Comparison of ENCODE assay signal across 31 cellular contexts in genomic region chr5:15577132-15577531, GRCh38.
DNase-seq lines count a peak whose midpoint lies in the region; ATAC-seq and TF ChIP-seq lines count a peak whose summit lies in the region.
"Had no signal": no experiment of that assay in that cellular context is flagged by ENCODE, and none has a peak within 500 bp of the region (broad histone marks: within the 10 kb centered on the region; RNA-seq: fewer than 3 reads in every experiment).

No MANE protein-coding gene starts in this region.

- H3K9me3 ChIP-seq in adrenal gland (replicated peaks in 1 of 3): no peaks in the 10 kb centered on the region
- H3K9me3 ChIP-seq: A549, gastroesophageal sphincter, psoas muscle had no signal

- H3K56ac ChIP-seq in mesendoderm (ENCODE audit: low read length): no peak overlapping the region

- in situ Hi-C loops in Caki2 (cut with HindIII; ENCODE audit: low pct_unique_long_range_greater_than_20kb, low sequenced_read_pairs): no loop called here

- no peak overlapping the region for H2BK120ac ChIP-seq in mesendoderm (ENCODE audit: low read depth, low read length)

- intact Hi-C loops in adrenal gland (cut with DNase I) (no loop called here), left cardiac atrium (cut with DNase I) (no loop called here)

- DNase-seq in Caki2 (ENCODE audit: low read depth) (peak; percentile 18), adrenal gland (peak in 6 of 7 donors; percentile 20 to 62 (median 32)), left cardiac atrium (no peak), mesendoderm (peak; percentile 29)
- DNase-seq: activated CD4-positive, alpha-beta T cell treated with anti-CD3 and anti-CD28 coated beads for 4 hours; activated CD8-positive, alpha-beta T cell treated with anti-CD3 and anti-CD28 coated beads, Interleukin-2, amount 10 ng/mL, durations not matched to agents 7 days and 5 days; activated naive CD4-positive, alpha-beta T cell treated with anti-CD3 and anti-CD28 coated beads, Interleukin-2, amount 50 U/mL, for 16 hours; amygdala; brain microvascular endothelial cell; CD4-positive, CD25-positive, alpha-beta regulatory T cell; DND-41; hypothalamus; left lung; naive B cell; NCI-H1092 treated with DMSO at 0.1 percent for 48 hours; NCI-H1694 treated with DMSO at 0.1 percent for 48 hours; NCI-H446 treated with DMSO at 0.1 percent for 48 hours; PC-3; psoas muscle; stimulated activated naive B cell treated with anti-CD40 and anti-IgM and Interleukin-4, amounts not matched to agents 10 μg/mL and 1 μg/mL and 100 μg/mL, for 72 hours; SW 1271; T-helper 9 cell had no signal

- H3K27me3 ChIP-seq in adrenal gland (no peaks in the 10 kb centered on the region), mesendoderm (ENCODE audit: insufficient read depth, low read length, poor library complexity) (no peaks in the 10 kb centered on the region)
- H3K27me3 ChIP-seq: brain microvascular endothelial cell, gastroesophageal sphincter, left lung had no signal

- H3K4ac ChIP-seq in mesendoderm (ENCODE audit: low read depth, low read length): no peak overlapping the region

- no peak overlapping the region for H3K9ac ChIP-seq in mesendoderm (ENCODE audit: low read length)

- H3K4me1 ChIP-seq in adrenal gland (replicated peaks in 1 of 2) (peaks cover 20 to 39% of the 10 kb centered on the region in 2 donors), mesendoderm (ENCODE audit: control insufficient read depth, low read depth, low read length) (peaks cover 2% of the 10 kb centered on the region)
- H3K4me1 ChIP-seq: A549, left lung, psoas muscle had no signal

- H4K5ac ChIP-seq in mesendoderm (ENCODE audit: low read length): no peak overlapping the region

- no peak overlapping the region for H2BK15ac ChIP-seq in mesendoderm (replicated peaks; ENCODE audit: low read depth)

- ATAC-seq in left cardiac atrium (peak; percentile 71 to 79), GM19467 (IDR thresholded peaks at IDR 0.05; ENCODE audit: unreplicated experiment) (no peak), GM18870 (IDR thresholded peaks at IDR 0.05; ENCODE audit: unreplicated experiment) (no peak), GM19452 (IDR thresholded peaks at IDR 0.05; ENCODE audit: unreplicated experiment) (no peak), HG02610 (IDR thresholded peaks at IDR 0.05; ENCODE audit: unreplicated experiment) (no peak)
- ATAC-seq: A549; activated CD8-positive, alpha-beta T cell treated with anti-CD3 and anti-CD28 coated beads, Interleukin-2, amount 10 ng/mL, durations not matched to agents 7 days and 5 days; activated T-helper 17 cell treated with anti-CD3 and anti-CD28 coated beads, Interleukin-2, amount 50 U/mL, for 72 hours; gastroesophageal sphincter; GM23338; left lung; PC-3; psoas muscle; stimulated activated naive B cell treated with anti-CD40 and anti-IgM and Interleukin-4, amounts not matched to agents 10 μg/mL and 1 μg/mL and 100 μg/mL, for 72 hours had no signal

- no peak overlapping the region for H2AK5ac ChIP-seq in mesendoderm (ENCODE audit: low read length)

- H3K27ac ChIP-seq in adrenal gland: peak overlapping the region in 3 of 5 donors; percentile 1 to 59 (median 52)
- no peak overlapping the region for H3K27ac ChIP-seq in mesendoderm (ENCODE audit: low read depth, low read length)
- H3K27ac ChIP-seq: A549, brain microvascular endothelial cell, gastroesophageal sphincter, left lung, psoas muscle, VCaP had no signal

- no peak overlapping the region for H2BK5ac ChIP-seq in mesendoderm (ENCODE audit: low read length)

- no peak overlapping the region for H3K23ac ChIP-seq in mesendoderm (ENCODE audit: low read length)

- H3K36me3 ChIP-seq in adrenal gland (replicated peaks in 1 of 2) (no peaks in the 10 kb centered on the region), mesendoderm (ENCODE audit: control insufficient read depth, insufficient read depth, low read length) (no peaks in the 10 kb centered on the region)
- H3K36me3 ChIP-seq: brain microvascular endothelial cell, left lung had no signal

- no peaks in the 10 kb centered on the region for H3K79me2 ChIP-seq in mesendoderm (ENCODE audit: control insufficient read depth, insufficient read depth, low read length)

- TF ChIP-seq POLR2A in adrenal gland (IDR thresholded peaks at IDR 0.05): no peak

- no peak overlapping the region for H4K8ac ChIP-seq in mesendoderm (ENCODE audit: low read depth, low read length)

- 29 to 37% (median 30%) methylated on average over 10 of the region's 10 CpGs for WGBS in adrenal gland, 4 donors
- whole genome bisulfite sequencing in mesendoderm (ENCODE audit: extremely low coverage, insufficient coverage, low lambda C conversion rate): no CpG with 5 or more reads among the region's 10 CpGs

- H3K18ac ChIP-seq in mesendoderm (ENCODE audit: low read length): no peak overlapping the region

- no peak overlapping the region for H3K4me2 ChIP-seq in mesendoderm (ENCODE audit: low read length)
- H3K4me2 ChIP-seq: A549, GM23338 had no signal

- H3K79me1 ChIP-seq in mesendoderm (ENCODE audit: low read length): peaks cover 11% of the 10 kb centered on the region

- no peak for TF ChIP-seq CTCF in adrenal gland (IDR thresholded peaks at IDR 0.05)

- H3K4me3 ChIP-seq in adrenal gland (peak overlapping the region in 1 of 4 donors; percentile 35), mesendoderm (ENCODE audit: low read length) (no peak overlapping the region)
- H3K4me3 ChIP-seq: A549, gastroesophageal sphincter, GM23338, left lung, psoas muscle had no signal

Comparison
In these comparisons a context has a peak if more than half of its experiments do, and no peak if none do; other contexts are left out.
1. ATAC-seq: peak in left cardiac atrium (2 of 2); none in GM19467 (single experiment), GM18870 (single experiment), GM19452 (single experiment) and HG02610 (single experiment).